ENCODE assay signal across 11 cellular contexts in the genomic region with DNA sequence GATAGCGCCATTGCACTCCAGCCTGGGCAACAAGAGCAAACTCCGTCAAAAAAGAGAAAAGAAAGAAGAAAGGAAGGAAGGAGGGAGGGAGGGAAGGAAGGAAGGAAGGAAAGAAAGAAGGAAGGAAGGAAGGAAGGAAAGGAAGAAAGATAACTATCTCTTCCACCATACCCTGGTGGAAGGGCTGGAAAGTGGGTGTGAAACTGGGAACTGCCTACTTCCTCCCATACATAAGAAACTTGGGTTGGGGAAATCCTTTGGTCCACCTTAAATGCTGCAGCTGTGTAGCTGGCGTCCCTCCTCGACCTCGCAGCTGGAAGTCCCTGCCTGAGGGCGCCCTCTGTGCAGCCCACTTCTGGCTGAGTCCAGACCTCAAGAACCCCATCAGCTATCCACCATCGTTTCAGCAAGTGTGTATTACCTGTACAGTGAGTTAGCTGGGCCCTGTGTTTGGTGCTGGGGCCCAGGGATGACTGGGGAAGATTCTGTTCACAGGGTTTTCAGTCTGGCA. TPM values are rescaled to one million over a fixed set of nuclear protein-coding genes. Genes with fewer than 3 reads are reported as not detected.
DNase-seq lines count a peak whose midpoint lies in the region; ATAC-seq and TF ChIP-seq lines count a peak whose summit lies in the region.
"Had no signal": no experiment of that assay in that cellular context is flagged by ENCODE, and none has a peak within 500 bp of the region (broad histone marks: within the 10 kb centered on the region; RNA-seq: fewer than 3 reads in every experiment).

No MANE protein-coding gene starts in this region.

- H3K9ac ChIP-seq in skeletal muscle satellite cell (ENCODE audit: low read depth, low read length) = no peak overlapping the region
- H3K9ac ChIP-seq: parathyroid adenoma had no signal

- WGBS in heart left ventricle, 4 donors = 30 to 37% (median 34%) methylated on average over 5 to 7 of the region's 7 CpGs

- ATAC-seq in heart left ventricle (peak; percentile 10 to 29 (median 20)), GM19324 (IDR thresholded peaks at IDR 0.05; ENCODE audit: low FRiP score, unreplicated experiment) (no peak)

- no peak for TF ChIP-seq POLR2A in heart left ventricle (IDR thresholded peaks at IDR 0.05)

- intact Hi-C loops in heart left ventricle (cut with DNase I) = loop anchor here in 6 of 10 donors (5.0 to 10.0 kb wide), 3 partner anchors 50 to 75 kb away; a partner anchor contains a TSS

- H3K36me3 ChIP-seq in heart left ventricle (peaks cover 0 to 4% (median 0%) of the 10 kb centered on the region in 9 donors), skeletal muscle satellite cell (ENCODE audit: insufficient read depth, low read length) (no peaks in the 10 kb centered on the region)
- H3K36me3 ChIP-seq: thoracic aorta had no signal

- peak overlapping the region; percentile 32 for H3K4me2 ChIP-seq in skeletal muscle satellite cell (ENCODE audit: low read length)

- H3K4me1 ChIP-seq in heart left ventricle (peaks cover 2 to 50% (median 33%) of the 10 kb centered on the region in 12 donors), skeletal muscle satellite cell (ENCODE audit: control insufficient read depth, insufficient read depth, low read length) (peaks cover 30% of the 10 kb centered on the region)
- H3K4me1 ChIP-seq: parathyroid adenoma had no signal

- H3K27me3 ChIP-seq in heart left ventricle = no peaks in the 10 kb centered on the region
- H3K27me3 ChIP-seq in skeletal muscle satellite cell (ENCODE audit: control insufficient read depth, insufficient read depth, low read length) = no peaks in the 10 kb centered on the region

- no peak for TF ChIP-seq CTCF in heart left ventricle (IDR thresholded peaks at IDR 0.05)

- H3K9me3 ChIP-seq in heart left ventricle = no peaks in the 10 kb centered on the region
- H3K9me3 ChIP-seq in skeletal muscle satellite cell (replicated peaks; ENCODE audit: low read length) = no peaks in the 10 kb centered on the region
- H3K9me3 ChIP-seq: thoracic aorta had no signal

- peak overlapping the region in 8 of 12 donors; percentile 5 to 85 (median 34) for H3K4me3 ChIP-seq in heart left ventricle
- H3K4me3 ChIP-seq in skeletal muscle satellite cell (ENCODE audit: low read length) = no peak overlapping the region

- peak overlapping the region in 11 of 12 donors; percentile 4 to 92 (median 87) for H3K27ac ChIP-seq in heart left ventricle

- DNase-seq in NCI-H748 (lab: John Stamatoyannopoulos, UW; ENCODE audit: unreplicated experiment) (peak; percentile 2), NCI-H748 treated with DMSO at 0.1 percent for 48 hours (lab: John Stamatoyannopoulos, UW) (no peak), SK-N-DZ (ENCODE audit: low spot score) (peak; percentile 29), heart left ventricle (peak; percentile 52 to 71 (median 60)), HPDE6-E6E7 (ENCODE audit: extremely low spot score) (no peak), NCI-H2107 treated with DMSO at 0.1 percent for 48 hours (lab: John Stamatoyannopoulos, UW; ENCODE audit: unreplicated experiment) (no peak)
- DNase-seq: activated CD4-positive, alpha-beta T cell treated with anti-CD3 and anti-CD28 coated beads, Interleukin-2, amount 50 U/mL, for 4 hours had no signal

RNA-seq across cellular contexts. Expression of a gene that starts 4.6 kb away (rescaled TPM):
- polyA plus RNA-seq in SK-N-DZ (2014; cell fraction: cytosol; rRNA removed) = 0.70 TPM in 1 of 2 replicates, not detected in the other
- polyA plus RNA-seq in SK-N-DZ (2014; cell fraction: nucleus; rRNA removed) = 0.18 TPM in 1 of 2 replicates, not detected in the other
- total RNA-seq in heart left ventricle = 10 to 100 TPM in 1 of 9 donors, 1 to 10 TPM in 8; 2.0 to 13.7 (median 3.8) TPM
- polyA plus RNA-seq in heart left ventricle = 10 to 100 TPM in 1 of 2 donors, 1 to 10 TPM in 1; 7.7 to 14.1 TPM
- 0.44 TPM in 1 of 2 replicates, not detected in the other for total RNA-seq in skeletal muscle satellite cell (2012; rRNA removed)

RNA-seq across cellular contexts. Expression of a gene that starts 8.7 kb away (rescaled TPM):
- 0.61 TPM in 1 of 2 replicates, not detected in the other for polyA plus RNA-seq in SK-N-DZ (2014; cell fraction: cytosol; rRNA removed)
- polyA plus RNA-seq in SK-N-DZ (2014; cell fraction: nucleus; rRNA removed) = 0.99 and 1.2 TPM in 2 replicates
- total RNA-seq in heart left ventricle = 1 to 10 TPM in 2 of 9 donors, under 1 TPM in 4, not detected in 3; 0.37 to 7.6 (median 0.72) TPM
- under 1 TPM; 0.34 to 0.40 TPM for polyA plus RNA-seq in heart left ventricle
- total RNA-seq in skeletal muscle satellite cell (2012; rRNA removed) = not detected in 2 replicates

RNA-seq across cellular contexts. Expression of a gene that starts 20.2 kb away (rescaled TPM):
- 277 and 292 TPM in 2 replicates for polyA plus RNA-seq in SK-N-DZ (2014; cell fraction: cytosol; rRNA removed)
- 42.4 and 53.0 TPM in 2 replicates for polyA plus RNA-seq in SK-N-DZ (2014; cell fraction: nucleus; rRNA removed)
- 100 to 1,000 TPM in 7 of 9 donors, 10 to 100 TPM in 2; 94.8 to 191 (median 119) TPM for total RNA-seq in heart left ventricle
- 100 to 1,000 TPM; 140 to 388 TPM for polyA plus RNA-seq in heart left ventricle
- total RNA-seq in skeletal muscle satellite cell (2012; rRNA removed) = 348 and 369 TPM in 2 replicates

RNA-seq across cellular contexts. Expression of a gene that starts 20.2 kb away (rescaled TPM):
- polyA plus RNA-seq in SK-N-DZ (2014; cell fraction: cytosol; rRNA removed) = 1.9 and 4.3 TPM in 2 replicates
- polyA plus RNA-seq in SK-N-DZ (2014; cell fraction: nucleus; rRNA removed) = 12.7 and 14.0 TPM in 2 replicates
- 10 to 100 TPM in 6 of 9 donors, 1 to 10 TPM in 3; 8.8 to 19.8 (median 10.8) TPM for total RNA-seq in heart left ventricle
- polyA plus RNA-seq in heart left ventricle = 10 to 100 TPM in 1 of 2 donors, 1 to 10 TPM in 1; 7.7 to 19.4 TPM
- total RNA-seq in skeletal muscle satellite cell (2012; rRNA removed) = 12.7 and 18.1 TPM in 2 replicates

RNA-seq across cellular contexts. Expression of a gene that starts 33.5 kb away (rescaled TPM):
- not detected in 2 replicates for polyA plus RNA-seq in SK-N-DZ (2014; cell fraction: cytosol; rRNA removed)
- 0.71 TPM in 1 of 2 replicates, not detected in the other for polyA plus RNA-seq in SK-N-DZ (2014; cell fraction: nucleus; rRNA removed)
- not detected for total RNA-seq in heart left ventricle
- polyA plus RNA-seq in heart left ventricle = not detected
- not detected in 2 replicates for total RNA-seq in skeletal muscle satellite cell (2012; rRNA removed)
- total RNA-seq: thoracic aorta had no signal

Comparison
In these comparisons a context has a peak if more than half of its experiments do, and no peak if none do; other contexts are left out.
1. DNase-seq: peak in NCI-H748 (single experiment), SK-N-DZ (single experiment) and heart left ventricle (5 of 5); none in NCI-H748 treated with DMSO at 0.1 percent for 48 hours (single experiment), HPDE6-E6E7 (single experiment) and NCI-H2107 treated with DMSO at 0.1 percent for 48 hours (single experiment).